ENCODE assay signal across 8 cellular contexts in the genomic region with DNA sequence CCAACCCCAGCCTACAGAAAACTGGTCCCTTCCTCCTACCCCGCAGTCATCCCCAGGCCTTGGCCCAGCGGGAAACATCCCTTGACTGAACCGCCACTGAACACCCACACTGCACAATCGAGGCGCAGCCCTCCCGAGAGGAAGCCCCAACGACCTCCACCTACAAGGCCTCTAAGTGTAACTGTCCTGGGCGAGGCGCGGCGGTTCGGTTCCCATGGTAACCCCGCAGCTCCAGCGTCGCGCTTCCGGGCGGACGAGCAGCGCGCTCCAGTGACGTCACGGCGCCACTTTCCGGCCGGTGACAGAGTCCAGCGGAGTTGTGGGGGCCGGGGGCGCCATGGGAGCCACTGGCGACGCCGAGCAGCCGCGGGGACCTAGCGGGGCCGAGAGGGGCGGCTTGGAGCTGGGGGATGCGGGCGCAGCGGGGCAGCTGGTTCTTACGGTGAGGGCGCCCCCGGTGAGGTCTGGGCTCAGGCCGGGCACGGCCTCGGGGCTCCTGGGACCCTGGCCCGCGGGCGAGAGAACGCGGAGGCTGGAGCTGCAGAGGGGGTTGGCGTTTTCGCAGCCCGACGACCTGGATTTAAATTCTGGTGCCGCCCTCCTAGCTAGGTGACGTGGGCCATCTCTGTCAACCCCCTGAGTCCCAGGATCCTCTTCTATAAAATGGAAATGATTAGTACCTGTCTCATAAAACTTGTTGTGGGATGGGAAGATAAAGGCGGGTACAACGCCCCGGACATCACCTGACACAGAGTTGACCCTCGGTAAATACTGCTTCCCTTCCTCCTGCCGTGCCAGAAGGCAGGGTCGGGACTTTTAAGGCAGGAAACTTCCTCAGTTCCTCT. TPM values are rescaled to one million over a fixed set of nuclear protein-coding genes. Genes with fewer than 3 reads are reported as not detected.
A peak's percentile ranks its signal among the peaks of the same experiment; 100 is the strongest.
DNase-seq lines count a peak whose midpoint lies in the region; ATAC-seq and TF ChIP-seq lines count a peak whose summit lies in the region.

A gene with protein sequence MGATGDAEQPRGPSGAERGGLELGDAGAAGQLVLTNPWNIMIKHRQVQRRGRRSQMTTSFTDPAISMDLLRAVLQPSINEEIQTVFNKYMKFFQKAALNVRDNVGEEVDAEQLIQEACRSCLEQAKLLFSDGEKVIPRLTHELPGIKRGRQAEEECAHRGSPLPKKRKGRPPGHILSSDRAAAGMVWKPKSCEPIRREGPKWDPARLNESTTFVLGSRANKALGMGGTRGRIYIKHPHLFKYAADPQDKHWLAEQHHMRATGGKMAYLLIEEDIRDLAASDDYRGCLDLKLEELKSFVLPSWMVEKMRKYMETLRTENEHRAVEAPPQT (plus strand): TSS at position 287 of the 845 bp plus-strand sequence. CDS start 51 bp downstream, at position 338.
WFDC3 (minus strand) TSS at position 216 of the 845 bp plus-strand sequence. CDS start 1,908 bp downstream, outside the sequence.

- peak within 1 kb of the TSS; percentile 90 for H3K4me3 ChIP-seq in BLaER1
- H3K4me3 ChIP-seq in duodenal mucosa (ENCODE audit: low read depth in 1 of 2, low read length in 2 of 2), result peak within 1 kb of the TSS; percentile 80 to 96
- H3K4me3 ChIP-seq in lower leg skin (ENCODE audit: low read depth, poor library complexity, severe bottlenecking), result peak within 1 kb of the TSS; percentile 91

- peak; percentile 90 for DNase-seq in NCI-H69 (lab: John Stamatoyannopoulos, UW)
- DNase-seq in activated CD4-positive, alpha-beta memory T cell treated with anti-CD3 and anti-CD28 coated beads for 36 hours, result peak; percentile 92
- DNase-seq in lower leg skin (ENCODE audit: low spot score in 2 of 2), result peak; percentile 85 to 98
- peak; percentile 87 for DNase-seq in stimulated activated CD4-positive, alpha-beta T cell treated with anti-CD3 and anti-CD28 coated beads, Interleukin-4, amount 100 ng/mL, for 24 hours

- peaks cover 15% of the 10 kb centered on the region for H3K4me1 Mint-ChIP-seq in activated CD4-positive, alpha-beta memory T cell treated with anti-CD3 and anti-CD28 coated beads for 36 hours (ENCODE audit: low read depth)

- peak within 1 kb of the TSS; percentile 86 for H3K4me3 Mint-ChIP-seq in activated CD4-positive, alpha-beta memory T cell treated with anti-CD3 and anti-CD28 coated beads for 36 hours

- H3K36me3 Mint-ChIP-seq in activated CD4-positive, alpha-beta memory T cell treated with anti-CD3 and anti-CD28 coated beads for 36 hours, result peaks cover 19% of the 10 kb centered on the region

- no peak for TF ChIP-seq CTCF in lower leg skin (IDR thresholded peaks at IDR 0.05)

- H3K27ac Mint-ChIP-seq in activated CD4-positive, alpha-beta memory T cell treated with anti-CD3 and anti-CD28 coated beads for 36 hours, result peak within 1 kb of the TSS; percentile 87

- H3K27me3 Mint-ChIP-seq in activated CD4-positive, alpha-beta memory T cell treated with anti-CD3 and anti-CD28 coated beads for 36 hours, result no peaks in the 10 kb centered on the region

- peak in 1 of 2 donors; percentile 45 for TF ChIP-seq POLR2A in lower leg skin (IDR thresholded peaks at IDR 0.05)

- H3K9ac ChIP-seq in BLaER1, result peak within 1 kb of the TSS; percentile 88
- peak within 1 kb of the TSS; percentile 84 to 95 for H3K9ac ChIP-seq in duodenal mucosa (ENCODE audit: low read depth in 1 of 2, low read length in 2 of 2)

- no peaks in the 10 kb centered on the region for H3K9me3 ChIP-seq in BLaER1
- no peaks in the 10 kb centered on the region for H3K9me3 ChIP-seq in duodenal mucosa (ENCODE audit: control insufficient read depth in 1 of 2, low read length in 2 of 2)

- 1% methylated on average over 42 to 57 of the region's 63 CpGs for WGBS in lower leg skin, 2 donors

- H3K27me3 ChIP-seq in BLaER1 (no peaks in the 10 kb centered on the region), duodenal mucosa (ENCODE audit: control insufficient read depth in 1 of 2, insufficient read depth in 2 of 2, low read length in 2 of 2) (no peaks in the 10 kb centered on the region)

- CTCF ChIA-PET in activated CD4-positive, alpha-beta memory T cell treated with anti-CD3 and anti-CD28 coated beads for 36 hours (lab: Charles Lee), result interaction anchor here (0.6 to 1.4 kb wide), 8 partner anchors 12 to 1483 kb away, joined by 3 to 6 read pairs (median 4); partner anchors contain the start of gene SYS1

- H3K4me2 ChIP-seq in BLaER1, result peak within 1 kb of the TSS; percentile 91

- ATAC-seq in GM19324 (IDR thresholded peaks at IDR 0.05; ENCODE audit: low FRiP score, unreplicated experiment), result peak; percentile 90
- ATAC-seq in HG03520 (IDR thresholded peaks at IDR 0.05; ENCODE audit: unreplicated experiment), result peak; percentile 76

- no peaks in the 10 kb centered on the region for H3K9me3 Mint-ChIP-seq in activated CD4-positive, alpha-beta memory T cell treated with anti-CD3 and anti-CD28 coated beads for 36 hours

- H3K4me1 ChIP-seq in BLaER1, result peaks cover 13% of the 10 kb centered on the region
- peaks cover 6 to 9% of the 10 kb centered on the region in 2 donors for H3K4me1 ChIP-seq in duodenal mucosa (ENCODE audit: control insufficient read depth in 1 of 2, insufficient read depth in 2 of 2, low read length in 2 of 2)

- intact Hi-C loops in activated CD4-positive, alpha-beta memory T cell treated with anti-CD3 and anti-CD28 coated beads for 36 hours (cut with micrococcal nuclease), result loop anchor here (2.0 to 5.0 kb wide), 3 partner anchors 21 to 430 kb away; partner anchors contain the start of genes SPATA25, SYS1 and UBE2C
- intact Hi-C loops in lower leg skin (cut with DNase I; ENCODE audit: low total_unique reads), result no loop called here

- H3K36me3 ChIP-seq in BLaER1 (peaks cover 36% of the 10 kb centered on the region), duodenal mucosa (ENCODE audit: control insufficient read depth in 1 of 2, insufficient read depth in 2 of 2, low read length in 2 of 2) (peaks cover 13 to 27% of the 10 kb centered on the region in 2 donors)

- H4K20me1 ChIP-seq in BLaER1, result no peaks in the 10 kb centered on the region

- H3K27ac ChIP-seq in BLaER1, result peak within 1 kb of the TSS; percentile 85
- peak within 1 kb of the TSS; percentile 71 for H3K27ac ChIP-seq in duodenal mucosa (ENCODE audit: low read depth, low read length)

- POLR2A ChIA-PET in activated CD4-positive, alpha-beta memory T cell treated with anti-CD3 and anti-CD28 coated beads for 36 hours (lab: Charles Lee), result interaction anchor here (0.8 to 1.0 kb wide), 2 partner anchors 21 to 143 kb away, joined by 3 read pairs; partner anchors contain the start of gene UBE2C

RNA-seq across cellular contexts. Expression of the first gene that starts in this region (rescaled TPM):
- 10 to 100 TPM; 24.9 to 27.0 TPM for total RNA-seq in activated CD4-positive, alpha-beta memory T cell treated with anti-CD3 and anti-CD28 coated beads for 36 hours
- 10 to 100 TPM; 24.5 to 62.9 (median 43.5) TPM for total RNA-seq in lower leg skin

RNA-seq across cellular contexts. Expression of gene WFDC3, which starts in this region (rescaled TPM):
- total RNA-seq in activated CD4-positive, alpha-beta memory T cell treated with anti-CD3 and anti-CD28 coated beads for 36 hours, result not detected
- total RNA-seq in lower leg skin, result 10 to 100 TPM in 3 of 4 donors, 1 to 10 TPM in 1; 8.4 to 37.2 (median 21.1) TPM

Comparison
In these comparisons a context has a peak if more than half of its experiments do, and no peak if none do; other contexts are left out.
1. Peak in every context shown above with its lines: DNase-seq, ATAC-seq, H3K4me3 ChIP-seq and H3K27ac ChIP-seq.
2. RNA of gene WFDC3 (total RNA-seq): 8.4 to 37.2 TPM in lower leg skin; not detected in activated CD4-positive, alpha-beta memory T cell treated with anti-CD3 and anti-CD28 coated beads for 36 hours; every median in the first group is over 4 times any median in the second.